ENCODE assay signal across 1 cellular context in genomic region chr2:146031158-146031557, GRCh38.
A peak's percentile ranks its signal among the peaks of the same experiment; 100 is the strongest.
TF ChIP-seq lines count a peak whose summit lies in the region.

No MANE protein-coding gene starts in this region.

TF ChIP-seq in HepG2, 621 proteins besides CTCF, POLR2A, EP300 and RAD21 (continued from another document):
- TF ChIP-seq SNAPC4 (CRISPR knock-in tag; IDR thresholded peaks at IDR 0.05) (no peak), HNRNPUL1 (IDR thresholded peaks at IDR 0.05; ENCODE audit: low read depth, low read length) (no peak), GATAD2A (CRISPR knock-in tag; IDR thresholded peaks at IDR 0.05) (0 out of 2 replicates have a peak, but pooled peaks have one; percentile 12), ZNF562 (CRISPR knock-in tag; IDR thresholded peaks at IDR 0.05; ENCODE audit: borderline replicate concordance) (no peak), ZBTB38 (CRISPR knock-in tag; IDR thresholded peaks at IDR 0.05) (no peak), ZNF775 (CRISPR knock-in tag; IDR thresholded peaks at IDR 0.05; ENCODE audit: borderline replicate concordance) (no peak), FOSL2 (CRISPR knock-in tag; IDR thresholded peaks at IDR 0.05) (peak; percentile 69)
- TF ChIP-seq, protein P1, sequence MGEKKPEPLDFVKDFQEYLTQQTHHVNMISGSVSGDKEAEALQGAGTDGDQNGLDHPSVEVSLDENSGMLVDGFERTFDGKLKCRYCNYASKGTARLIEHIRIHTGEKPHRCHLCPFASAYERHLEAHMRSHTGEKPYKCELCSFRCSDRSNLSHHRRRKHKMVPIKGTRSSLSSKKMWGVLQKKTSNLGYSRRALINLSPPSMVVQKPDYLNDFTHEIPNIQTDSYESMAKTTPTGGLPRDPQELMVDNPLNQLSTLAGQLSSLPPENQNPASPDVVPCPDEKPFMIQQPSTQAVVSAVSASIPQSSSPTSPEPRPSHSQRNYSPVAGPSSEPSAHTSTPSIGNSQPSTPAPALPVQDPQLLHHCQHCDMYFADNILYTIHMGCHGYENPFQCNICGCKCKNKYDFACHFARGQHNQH (CRISPR knock-in tag; IDR thresholded peaks at IDR 0.05) = no peak
- TF ChIP-seq, protein P2, sequence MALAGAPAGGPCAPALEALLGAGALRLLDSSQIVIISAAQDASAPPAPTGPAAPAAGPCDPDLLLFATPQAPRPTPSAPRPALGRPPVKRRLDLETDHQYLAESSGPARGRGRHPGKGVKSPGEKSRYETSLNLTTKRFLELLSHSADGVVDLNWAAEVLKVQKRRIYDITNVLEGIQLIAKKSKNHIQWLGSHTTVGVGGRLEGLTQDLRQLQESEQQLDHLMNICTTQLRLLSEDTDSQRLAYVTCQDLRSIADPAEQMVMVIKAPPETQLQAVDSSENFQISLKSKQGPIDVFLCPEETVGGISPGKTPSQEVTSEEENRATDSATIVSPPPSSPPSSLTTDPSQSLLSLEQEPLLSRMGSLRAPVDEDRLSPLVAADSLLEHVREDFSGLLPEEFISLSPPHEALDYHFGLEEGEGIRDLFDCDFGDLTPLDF (CRISPR knock-in tag; IDR thresholded peaks at IDR 0.05) = no peak
